ENCODE assay signal across 9 cellular contexts in genomic region chr3:125163739-125164601, GRCh38. TPM values are rescaled to one million over a fixed set of nuclear protein-coding genes. Genes with fewer than 3 reads are reported as not detected.
DNase-seq lines count a peak whose midpoint lies in the region; ATAC-seq and TF ChIP-seq lines count a peak whose summit lies in the region.
"Had no signal": no experiment of that assay in that cellular context is flagged by ENCODE, and none has a peak within 500 bp of the region (broad histone marks: within the 10 kb centered on the region; RNA-seq: fewer than 3 reads in every experiment).

No MANE protein-coding gene starts in this region.

- BruUV-seq in IMR-90 (replicated peaks; lab: Mats Ljungman, UMichigan): no TSS peak

- H2AFZ ChIP-seq in IMR-90 (replicated peaks; ENCODE audit: low read length, poor library complexity) (no peak overlapping the region), osteoblast (ENCODE audit: low read length) (no peak overlapping the region)

- H3K9me3 ChIP-seq in IMR-90 (ENCODE audit: control insufficient read depth, insufficient read depth, low read length) (no peaks in the 10 kb centered on the region), osteoblast (ENCODE audit: low read depth, low read length) (no peaks in the 10 kb centered on the region), tibial artery (no peaks in the 10 kb centered on the region)

- dilution Hi-C loops in IMR-90 (cut with HindIII; ENCODE audit: low sequenced_read_pairs, unreplicated experiment): no loop called here

- no peak overlapping the region for H4K8ac ChIP-seq in IMR-90 (ENCODE audit: low read depth in 2 of 2, low read length in 2 of 2)

- H2BK120ac ChIP-seq in IMR-90 (ENCODE audit: low read depth, low read length): peak overlapping the region; percentile 53

- no peak overlapping the region for H3K56ac ChIP-seq in IMR-90 (ENCODE audit: extremely low read depth, insufficient read depth, low read length)

- WGBS in IMR-90 (ENCODE audit: extremely low coverage in 2 of 2, insufficient read length in 1 of 2), 2 experiments: 100% methylated on average over 3 of the region's 15 CpGs; no CpG with 5 or more reads in 1 of the 2 experiments

- H3K4me3 ChIP-seq in GM12875 (ENCODE audit: low read depth, low read length): peak overlapping the region; percentile 31
- no peak overlapping the region for H3K4me3 ChIP-seq in IMR-90 (ENCODE audit: insufficient read depth, low read depth, low read length)
- H3K4me3 ChIP-seq in osteoblast (ENCODE audit: insufficient read depth, low read length): no peak overlapping the region
- no peak overlapping the region for H3K4me3 ChIP-seq in tibial artery

- peak overlapping the region; percentile 83; the same call in 1 of the 3 replicates for H2BK15ac ChIP-seq in IMR-90 (ENCODE audit: low read depth, low read length)

- H2AK5ac ChIP-seq in IMR-90 (ENCODE audit: low read depth, low read length): peak overlapping the region; percentile 56; the same call in 1 of the 2 replicates

- H3K4me1 ChIP-seq in IMR-90 (ENCODE audit: control insufficient read depth, insufficient read depth, low read length): peaks cover 14% of the 10 kb centered on the region
- H3K4me1 ChIP-seq in osteoblast (ENCODE audit: insufficient read depth, low read length): peaks cover 19% of the 10 kb centered on the region
- peaks cover 0 to 5% (median 2%) of the 10 kb centered on the region in 4 donors for H3K4me1 ChIP-seq in tibial artery

- POLR2A ChIA-PET in IMR-90 (lab: Charles Lee; ENCODE audit: unreplicated experiment): no interaction called here

- H3K4ac ChIP-seq in IMR-90 (ENCODE audit: low read depth, low read length): peak overlapping the region; percentile 39; the same call in 1 of the 2 replicates

- no peaks in the 10 kb centered on the region for H3K9me3 Mint-ChIP-seq in dendritic cell treated with granulocyte-macrophage colony-stimulating factor and Interleukin-4, amounts not matched to agents 40 ng/mL and 50 ng/mL, for 4 days

- H3K18ac ChIP-seq in IMR-90 (ENCODE audit: low read depth, low read length): 0 out of 2 replicates have a peak overlapping the region, but pooled peaks have one; percentile 9

- no peaks in the 10 kb centered on the region for H3K79me1 ChIP-seq in IMR-90 (ENCODE audit: low read depth in 1 of 2, low read length in 2 of 2)

- H4K20me1 ChIP-seq in IMR-90 (ENCODE audit: insufficient read depth, low read length) (no peaks in the 10 kb centered on the region), osteoblast (ENCODE audit: insufficient read depth, low read length) (no peaks in the 10 kb centered on the region)

- no peak overlapping the region for H2BK5ac ChIP-seq in IMR-90 (ENCODE audit: low read depth, low read length, poor library complexity, severe bottlenecking)

- no peak overlapping the region for H3K27ac ChIP-seq in IMR-90 (ENCODE audit: insufficient read depth, low read length)
- no peak overlapping the region for H3K27ac ChIP-seq in osteoblast (ENCODE audit: low read depth, low read length)
- no peak overlapping the region for H3K27ac ChIP-seq in tibial artery

- H3K23ac ChIP-seq in IMR-90 (ENCODE audit: low read depth, low read length): no peak overlapping the region

- peak; percentile 41 for TF ChIP-seq RAD21 in IMR-90 (IDR thresholded peaks at IDR 0.05; ENCODE audit: low read length)

- peak overlapping the region; percentile 33 for H4K91ac ChIP-seq in IMR-90 (ENCODE audit: insufficient read depth, low read depth, low read length)

- no peaks in the 10 kb centered on the region for H3K36me3 Mint-ChIP-seq in dendritic cell treated with granulocyte-macrophage colony-stimulating factor and Interleukin-4, amounts not matched to agents 40 ng/mL and 50 ng/mL, for 4 days (ENCODE audit: low read depth)

- no peak overlapping the region for H4K5ac ChIP-seq in IMR-90 (ENCODE audit: low read depth, low read length)

- intact Hi-C loops in IMR-90 (cut with micrococcal nuclease): loop anchor here (2.0 kb wide), 1 partner anchor 235 kb away; no protein-coding TSS in a partner anchor
- intact Hi-C loops in dendritic cell treated with granulocyte-macrophage colony-stimulating factor and Interleukin-4, amounts not matched to agents 40 ng/mL and 50 ng/mL, for 4 days (cut with micrococcal nuclease): loop anchor here (2.0 to 10.0 kb wide), 2 partner anchors 169 to 239 kb away; no protein-coding TSS in a partner anchor
- intact Hi-C loops in tibial artery (cut with DNase I; ENCODE audit: low total_unique reads): loop anchor here (5.0 kb wide), 1 partner anchor 172 kb away; no protein-coding TSS in a partner anchor

- H3K79me2 ChIP-seq in osteoblast (ENCODE audit: insufficient read depth, low read length): no peaks in the 10 kb centered on the region

- no peak for TF ChIP-seq POLR2A in IMR-90 (IDR thresholded peaks at IDR 0.05; ENCODE audit: low read depth, low read length)

- peak overlapping the region; percentile 39; the same call in 1 of the 2 replicates for H3K14ac ChIP-seq in IMR-90 (replicated peaks; ENCODE audit: low read depth, low read length)

- H3K4me2 ChIP-seq in IMR-90 (ENCODE audit: low read depth, low read length): no peak overlapping the region
- H3K4me2 ChIP-seq in osteoblast (ENCODE audit: insufficient read depth, low read length): no peak overlapping the region

- peak; percentile 39; the same call in 1 of the 2 replicates for ATAC-seq in IMR-90 (ENCODE audit: low read depth)

- TF ChIP-seq CTCF in GM12875 (IDR thresholded peaks at IDR 0.05; ENCODE audit: borderline replicate concordance, insufficient read depth, low read depth, low read length) (peak; percentile 32; the same call in 1 of the 2 replicates), IMR-90 (conservative IDR thresholded peaks at IDR 0.05; ENCODE audit: low read depth, low read length) (peak; percentile 38), osteoblast (IDR thresholded peaks at IDR 0.05; ENCODE audit: extremely low read depth, low read depth, low read length) (peak; percentile 47), tibial artery (IDR thresholded peaks at IDR 0.05) (no peak)

- peak overlapping the region; percentile 31 for H2AK9ac ChIP-seq in IMR-90 (replicated peaks; ENCODE audit: low read depth, low read length, poor library complexity)

- in situ Hi-C loops in IMR-90 (cut with MboI; ENCODE audit: low sequenced_read_pairs): no loop called here

- DNase-seq in IMR-90 (no peak), osteoblast (ENCODE audit: insufficient read length, low spot score, missing footprints) (no peak), tibial artery (no peak), hippocampal formation (lab: John Stamatoyannopoulos, UW) (no peak)
- no peak for DNase-seq in activated naive CD4-positive, alpha-beta T cell treated with Interleukin-2 at 50 U/mL for 16 hours
- DNase-seq in stimulated activated CD4-positive, alpha-beta T cell treated with anti-CD3 and anti-CD28 coated beads, Interleukin-4, amount 100 ng/mL, for 24 hours: no peak
- DNase-seq: stimulated activated CD4-positive, alpha-beta T cell treated with anti-CD3 and anti-CD28 coated beads, Interleukin-4, amount 100 ng/mL, for 4 hours had no signal

- H3K36me3 ChIP-seq in IMR-90 (ENCODE audit: control insufficient read depth, insufficient read depth, low read length) (no peaks in the 10 kb centered on the region), osteoblast (ENCODE audit: insufficient read depth, low read length) (no peaks in the 10 kb centered on the region), tibial artery (no peaks in the 10 kb centered on the region)

- H3K4me1 Mint-ChIP-seq in dendritic cell treated with granulocyte-macrophage colony-stimulating factor and Interleukin-4, amounts not matched to agents 40 ng/mL and 50 ng/mL, for 4 days (ENCODE audit: low read depth): peaks cover 56% of the 10 kb centered on the region

- H3K27ac Mint-ChIP-seq in dendritic cell treated with granulocyte-macrophage colony-stimulating factor and Interleukin-4, amounts not matched to agents 40 ng/mL and 50 ng/mL, for 4 days: peak overlapping the region; percentile 71

- H3K9me1 ChIP-seq in IMR-90 (ENCODE audit: insufficient read depth, low read length): peaks cover 2% of the 10 kb centered on the region; the same call in 1 of the 2 replicates

- H3K9ac ChIP-seq in IMR-90 (ENCODE audit: low read depth, low read length): no peak overlapping the region

- peaks cover 6% of the 10 kb centered on the region for H3K27me3 Mint-ChIP-seq in dendritic cell treated with granulocyte-macrophage colony-stimulating factor and Interleukin-4, amounts not matched to agents 40 ng/mL and 50 ng/mL, for 4 days

- H3K27me3 ChIP-seq in IMR-90 (ENCODE audit: control insufficient read depth, insufficient read depth, low read length) (no peaks in the 10 kb centered on the region), osteoblast (ENCODE audit: insufficient read depth, low read length) (no peaks in the 10 kb centered on the region), tibial artery (no peaks in the 10 kb centered on the region)

- CTCF ChIA-PET in IMR-90 (lab: Yijun Ruan, JAX): interaction anchor here (0.6 kb wide), 2 partner anchors 102 to 108 kb away, joined by 3 read pairs; no protein-coding TSS in a partner anchor

- H2BK20ac ChIP-seq in IMR-90 (ENCODE audit: low read depth, low read length): peak overlapping the region; percentile 38

- H3K4me3 Mint-ChIP-seq in dendritic cell treated with granulocyte-macrophage colony-stimulating factor and Interleukin-4, amounts not matched to agents 40 ng/mL and 50 ng/mL, for 4 days: peak overlapping the region; percentile 4

TF ChIP-seq in IMR-90, 13 proteins besides CTCF, POLR2A, EP300 and RAD21:
- no peak for TF ChIP-seq BHLHE40 (IDR thresholded peaks at IDR 0.05; ENCODE audit: low read depth, low read length)
- no peak for TF ChIP-seq RFX5 (IDR thresholded peaks at IDR 0.05; ENCODE audit: low read depth, low read length)
- TF ChIP-seq SMC3 (IDR thresholded peaks at IDR 0.05; ENCODE audit: low read depth, low read length): 0 out of 2 replicates have a peak, but pooled peaks have one; percentile 7

RNA-seq across cellular contexts. Expression of gene SLC12A8, which starts 48.6 kb away (rescaled TPM):
- total RNA-seq in IMR-90 (2012; rRNA removed) (1.9 and 2.2 TPM in 2 replicates), osteoblast (33.0 and 36.2 TPM in 2 replicates)
- 3.5 and 4.3 TPM in 2 replicates for polyA plus RNA-seq in IMR-90 (2012; rRNA removed)
- polyA plus RNA-seq in IMR-90 (2012; cell fraction: cytosol; rRNA removed): 3.6 and 5.2 TPM in 2 replicates
- polyA plus RNA-seq in IMR-90 (2012; cell fraction: nucleus; rRNA removed; ENCODE audit: low replicate concordance): 10.1 and 12.4 TPM in 2 replicates

Comparison
In these comparisons a context has a peak if more than half of its experiments do, and no peak if none do; other contexts are left out.
1. CTCF ChIP-seq: peak in GM12875 (single experiment), IMR-90 (single experiment) and osteoblast (single experiment); none in tibial artery (0 of 2).
2. RNA of gene SLC12A8, which starts 48.6 kb away (total RNA-seq): 33.0 to 36.2 TPM in osteoblast; 1.9 to 2.2 TPM in IMR-90; every median in the first group is over 10 times any median in the second.